Comparison of ENCODE assay signal across 22 cellular contexts in genomic region chr2:70548233-70548632, GRCh38.
"Had no signal": no experiment of that assay in that cellular context is flagged by ENCODE, and none has a peak within 500 bp of the region (broad histone marks: within the 10 kb centered on the region; RNA-seq: fewer than 3 reads in every experiment).

No MANE protein-coding gene starts in this region.

- H3K27ac Mint-ChIP-seq: dendritic cell treated with granulocyte-macrophage colony-stimulating factor and Interleukin-4, amounts not matched to agents 40 ng/mL and 50 ng/mL, for 4 days; effector memory CD8-positive, alpha-beta T cell; endodermal cell; mesothelial cell of epicardium had no signal

- H3K27ac ChIP-seq: colonic mucosa, esophagus squamous epithelium, gastrocnemius medialis, heart right ventricle, left lung, lower lobe of right lung had no signal

- H3K9me3 Mint-ChIP-seq: dendritic cell treated with granulocyte-macrophage colony-stimulating factor and Interleukin-4, amounts not matched to agents 40 ng/mL and 50 ng/mL, for 4 days; effector memory CD8-positive, alpha-beta T cell; endodermal cell; mesothelial cell of epicardium had no signal

- DNase-seq: colonic mucosa; cortex of kidney; effector CD8-positive, alpha-beta T cell; effector memory CD8-positive, alpha-beta T cell; endodermal cell; esophagus squamous epithelium; foreskin fibroblast; foreskin melanocyte; gastrocnemius medialis; glutamatergic neuron; head of caudate nucleus; heart right ventricle; hippocampal formation; left cardiac atrium; left lung; left ventricle myocardium superior; lower lobe of right lung; mesenchymal stem cell; mucosa of descending colon had no signal

- H3K36me3 ChIP-seq: colonic mucosa, esophagus squamous epithelium, gastrocnemius medialis, heart right ventricle, left lung, lower lobe of right lung had no signal

- H3K36me3 Mint-ChIP-seq: mesothelial cell of epicardium had no signal

- H3K4me3 ChIP-seq: colonic mucosa, esophagus squamous epithelium, gastrocnemius medialis, heart right ventricle, left lung, lower lobe of right lung, mucosa of descending colon had no signal

- H3K9me3 ChIP-seq: colonic mucosa, esophagus squamous epithelium, gastrocnemius medialis, heart right ventricle, left lung, lower lobe of right lung, mucosa of descending colon had no signal

- FAIRE-seq: islet of Langerhans had no signal

- H3K4me3 Mint-ChIP-seq: dendritic cell treated with granulocyte-macrophage colony-stimulating factor and Interleukin-4, amounts not matched to agents 40 ng/mL and 50 ng/mL, for 4 days; effector memory CD8-positive, alpha-beta T cell; endodermal cell; mesothelial cell of epicardium had no signal

- ATAC-seq: effector memory CD8-positive, alpha-beta T cell; gastrocnemius medialis; heart right ventricle; left cardiac atrium; left lung; left ventricle myocardium superior; lower lobe of right lung; mucosa of descending colon had no signal

- H3K4me1 ChIP-seq: colonic mucosa, left lung had no signal
